8 cellular contexts compared by ENCODE assay signal in the genomic region with DNA sequence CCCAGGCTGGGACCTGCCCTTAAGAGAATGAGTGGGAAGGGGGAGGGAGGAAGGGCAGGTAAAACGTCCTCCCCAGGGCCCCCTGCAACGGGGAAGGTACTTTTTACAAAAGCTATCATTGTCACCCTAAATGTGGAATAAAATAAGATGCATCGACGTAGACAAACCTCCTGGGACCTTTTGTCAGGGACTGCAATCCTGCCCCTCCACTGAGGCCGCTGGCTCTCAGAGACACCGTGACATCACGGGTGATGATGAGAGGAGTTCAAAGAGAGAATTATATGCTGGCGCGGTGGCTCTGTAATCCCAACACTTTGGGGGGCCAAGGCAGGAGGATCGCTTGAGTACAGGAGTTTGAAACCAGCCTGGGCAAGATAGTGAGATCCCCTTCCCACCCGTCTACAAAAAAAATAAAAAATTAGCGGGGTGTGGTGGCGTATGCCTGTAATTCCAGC. TPM values are rescaled to one million over a fixed set of nuclear protein-coding genes. Genes with fewer than 3 reads are reported as not detected.
A peak's percentile ranks its signal among the peaks of the same experiment; 100 is the strongest.
DNase-seq lines count a peak whose midpoint lies in the region; ATAC-seq and TF ChIP-seq lines count a peak whose summit lies in the region.

No MANE protein-coding gene starts in this region.

- no peak for ATAC-seq in CD4-positive, alpha-beta T cell (ENCODE audit: poor library complexity)

- H3K36me3 ChIP-seq in neural cell (ENCODE audit: insufficient read depth, low read length) = no peaks in the 10 kb centered on the region

- TF ChIP-seq EP300 in neural cell (conservative IDR thresholded peaks at IDR 0.05; ENCODE audit: poor library complexity, severe bottlenecking) = no peak

- no peaks in the 10 kb centered on the region for H3K9me3 Mint-ChIP-seq in CD4-positive, alpha-beta T cell
- no peaks in the 10 kb centered on the region for H3K9me3 Mint-ChIP-seq in dendritic cell treated with granulocyte-macrophage colony-stimulating factor and Interleukin-4, amounts not matched to agents 40 ng/mL and 50 ng/mL, for 4 days

- H3K27ac ChIP-seq in CD4-positive, alpha-beta T cell (ENCODE audit: low read depth, low read length) = peak overlapping the region; percentile 37
- no peak overlapping the region for H3K27ac ChIP-seq in neural cell (ENCODE audit: low read length)

- H3K9me2 ChIP-seq in neural cell (ENCODE audit: insufficient read depth, low read length) = no peaks in the 10 kb centered on the region

- peak overlapping the region; percentile 62 for H3K9ac ChIP-seq in neural cell (ENCODE audit: low read length)

- no peak for TF ChIP-seq RAD21 in neural cell (conservative IDR thresholded peaks at IDR 0.05)

- H3K9me3 ChIP-seq in CD4-positive, alpha-beta T cell (ENCODE audit: control insufficient read depth, low read length) = no peaks in the 10 kb centered on the region
- no peaks in the 10 kb centered on the region for H3K9me3 ChIP-seq in neural cell (ENCODE audit: low read length)

- peaks cover 28% of the 10 kb centered on the region for H3K27me3 Mint-ChIP-seq in CD4-positive, alpha-beta T cell
- H3K27me3 Mint-ChIP-seq in dendritic cell treated with granulocyte-macrophage colony-stimulating factor and Interleukin-4, amounts not matched to agents 40 ng/mL and 50 ng/mL, for 4 days = peaks cover 23% of the 10 kb centered on the region

- H3K27ac Mint-ChIP-seq in CD4-positive, alpha-beta T cell = peak overlapping the region; percentile 76
- H3K27ac Mint-ChIP-seq in dendritic cell treated with granulocyte-macrophage colony-stimulating factor and Interleukin-4, amounts not matched to agents 40 ng/mL and 50 ng/mL, for 4 days = peak overlapping the region; percentile 99

- no peaks in the 10 kb centered on the region for H3F3A ChIP-seq in neural cell (ENCODE audit: insufficient read depth, low read length, poor library complexity, severe bottlenecking)

- H3K4me3 Mint-ChIP-seq in CD4-positive, alpha-beta T cell = peak overlapping the region; percentile 92
- H3K4me3 Mint-ChIP-seq in dendritic cell treated with granulocyte-macrophage colony-stimulating factor and Interleukin-4, amounts not matched to agents 40 ng/mL and 50 ng/mL, for 4 days = peak overlapping the region; percentile 80

- H4K20me1 ChIP-seq in neural cell (ENCODE audit: insufficient read depth) = no peaks in the 10 kb centered on the region

- no peak overlapping the region for H2AFZ ChIP-seq in neural cell (ENCODE audit: low read depth, low read length)

- TF ChIP-seq POLR2A in lower leg skin (IDR thresholded peaks at IDR 0.05) = no peak

- H3K4me2 ChIP-seq in neural cell (ENCODE audit: low read length) = no peak overlapping the region

- peaks cover 19% of the 10 kb centered on the region for H3K4me1 Mint-ChIP-seq in CD4-positive, alpha-beta T cell (ENCODE audit: low read depth)
- peaks cover 56% of the 10 kb centered on the region for H3K4me1 Mint-ChIP-seq in dendritic cell treated with granulocyte-macrophage colony-stimulating factor and Interleukin-4, amounts not matched to agents 40 ng/mL and 50 ng/mL, for 4 days (ENCODE audit: low read depth)

- no peaks in the 10 kb centered on the region for H3K36me3 Mint-ChIP-seq in CD4-positive, alpha-beta T cell (ENCODE audit: low read depth)
- H3K36me3 Mint-ChIP-seq in dendritic cell treated with granulocyte-macrophage colony-stimulating factor and Interleukin-4, amounts not matched to agents 40 ng/mL and 50 ng/mL, for 4 days (ENCODE audit: low read depth) = peaks cover 6% of the 10 kb centered on the region

- TF ChIP-seq CTCF in CD4-positive, alpha-beta T cell (IDR thresholded peaks at IDR 0.05) = no peak
- TF ChIP-seq CTCF in neural cell (IDR thresholded peaks at IDR 0.05; ENCODE audit: poor library complexity, severe bottlenecking) (no peak), lower leg skin (IDR thresholded peaks at IDR 0.05) (no peak)

- POLR2A ChIA-PET in CD4-positive, alpha-beta T cell (lab: Charles Lee) = interaction anchor here (1.0 to 1.4 kb wide), 3 partner anchors 55 to 81 kb away, joined by 3 to 4 read pairs (median 3); a partner anchor contains a TSS

- no peak for DNase-seq in CD4-positive, alpha-beta T cell
- no peak for DNase-seq in Jurkat, Clone E6-1 (ENCODE audit: low read depth, low spot score)
- DNase-seq in lower leg skin (ENCODE audit: low spot score in 2 of 2) = no peak
- DNase-seq in mesenteric fat pad (ENCODE audit: low spot score) = no peak
- no peak for DNase-seq in SHP77 (lab: John Stamatoyannopoulos, UW)
- DNase-seq in NCI-H510A treated with DMSO at 0.1 percent for 48 hours (lab: John Stamatoyannopoulos, UW) = no peak

- H3K4me3 ChIP-seq in Jurkat, Clone E6-1 (ENCODE audit: low read length) = peak overlapping the region; percentile 60
- peak overlapping the region; percentile 76 for H3K4me3 ChIP-seq in neural cell (ENCODE audit: low read length)
- H3K4me3 ChIP-seq in lower leg skin (ENCODE audit: low read depth, poor library complexity, severe bottlenecking) = no peak overlapping the region

- WGBS in lower leg skin, 2 donors = 28 to 31% methylated on average over 13 of the region's 13 CpGs

- H3K79me2 ChIP-seq in neural cell (replicated peaks; ENCODE audit: insufficient read depth, low read length) = no peaks in the 10 kb centered on the region

- intact Hi-C loops in CD4-positive, alpha-beta T cell (cut with DNase I, micrococcal nuclease) = loop anchor here in 1 of 2 experiments (2.0 to 5.0 kb wide), 3 partner anchors 46 to 371 kb away; a partner anchor contains a TSS
- intact Hi-C loops in dendritic cell treated with granulocyte-macrophage colony-stimulating factor and Interleukin-4, amounts not matched to agents 40 ng/mL and 50 ng/mL, for 4 days (cut with micrococcal nuclease) = loop anchor here (1.0 kb wide), 2 partner anchors 16 to 47 kb away; a partner anchor contains a TSS
- intact Hi-C loops in lower leg skin (cut with DNase I; ENCODE audit: low total_unique reads) = no loop called here

- H3K27me3 ChIP-seq in CD4-positive, alpha-beta T cell (ENCODE audit: control insufficient read depth, insufficient read depth, low read length) = peaks cover 6% of the 10 kb centered on the region
- H3K27me3 ChIP-seq in neural cell (ENCODE audit: insufficient read depth, low read depth, low read length) = peaks cover 5% of the 10 kb centered on the region

- CTCF ChIA-PET in CD4-positive, alpha-beta T cell (lab: Charles Lee) = no interaction called here

TF ChIP-seq in neural cell, 6 proteins besides CTCF, POLR2A, EP300 and RAD21 (continues in another document):
- no peak for TF ChIP-seq EZH2 (IDR thresholded peaks at IDR 0.05; ENCODE audit: borderline replicate concordance, insufficient read depth, low read length, poor library complexity, severe bottlenecking)
- no peak for TF ChIP-seq POLR2AphosphoS5 (IDR thresholded peaks at IDR 0.05)
- TF ChIP-seq, protein P1, sequence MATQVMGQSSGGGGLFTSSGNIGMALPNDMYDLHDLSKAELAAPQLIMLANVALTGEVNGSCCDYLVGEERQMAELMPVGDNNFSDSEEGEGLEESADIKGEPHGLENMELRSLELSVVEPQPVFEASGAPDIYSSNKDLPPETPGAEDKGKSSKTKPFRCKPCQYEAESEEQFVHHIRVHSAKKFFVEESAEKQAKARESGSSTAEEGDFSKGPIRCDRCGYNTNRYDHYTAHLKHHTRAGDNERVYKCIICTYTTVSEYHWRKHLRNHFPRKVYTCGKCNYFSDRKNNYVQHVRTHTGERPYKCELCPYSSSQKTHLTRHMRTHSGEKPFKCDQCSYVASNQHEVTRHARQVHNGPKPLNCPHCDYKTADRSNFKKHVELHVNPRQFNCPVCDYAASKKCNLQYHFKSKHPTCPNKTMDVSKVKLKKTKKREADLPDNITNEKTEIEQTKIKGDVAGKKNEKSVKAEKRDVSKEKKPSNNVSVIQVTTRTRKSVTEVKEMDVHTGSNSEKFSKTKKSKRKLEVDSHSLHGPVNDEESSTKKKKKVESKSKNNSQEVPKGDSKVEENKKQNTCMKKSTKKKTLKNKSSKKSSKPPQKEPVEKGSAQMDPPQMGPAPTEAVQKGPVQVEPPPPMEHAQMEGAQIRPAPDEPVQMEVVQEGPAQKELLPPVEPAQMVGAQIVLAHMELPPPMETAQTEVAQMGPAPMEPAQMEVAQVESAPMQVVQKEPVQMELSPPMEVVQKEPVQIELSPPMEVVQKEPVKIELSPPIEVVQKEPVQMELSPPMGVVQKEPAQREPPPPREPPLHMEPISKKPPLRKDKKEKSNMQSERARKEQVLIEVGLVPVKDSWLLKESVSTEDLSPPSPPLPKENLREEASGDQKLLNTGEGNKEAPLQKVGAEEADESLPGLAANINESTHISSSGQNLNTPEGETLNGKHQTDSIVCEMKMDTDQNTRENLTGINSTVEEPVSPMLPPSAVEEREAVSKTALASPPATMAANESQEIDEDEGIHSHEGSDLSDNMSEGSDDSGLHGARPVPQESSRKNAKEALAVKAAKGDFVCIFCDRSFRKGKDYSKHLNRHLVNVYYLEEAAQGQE (IDR thresholded peaks at IDR 0.05; ENCODE audit: borderline replicate concordance) = no peak
- no peak for TF ChIP-seq MXI1 (conservative IDR thresholded peaks at IDR 0.05; ENCODE audit: poor library complexity, severe bottlenecking)
- no peak for TF ChIP-seq TAF1 (IDR thresholded peaks at IDR 0.05; ENCODE audit: low read depth)

RNA-seq across cellular contexts. Expression of a gene that starts 1.8 kb away (rescaled TPM):
- under 1 TPM in 1 of 2 experiments, not detected in 1; 0.08 TPM for total RNA-seq in CD4-positive, alpha-beta T cell
- polyA plus RNA-seq in Jurkat, Clone E6-1 (2012; ENCODE audit: insufficient read depth, insufficient read length) = not detected
- polyA plus RNA-seq in neural cell = not detected in 2 replicates
- not detected in 2 replicates for polyA minus RNA-seq in neural cell
- total RNA-seq in lower leg skin (1 to 10 TPM in 1 of 4 donors, under 1 TPM in 2, not detected in 1; 0.05 to 1.3 (median 0.15) TPM), mesenteric fat pad (not detected)

RNA-seq across cellular contexts. Expression of a gene that starts 12.2 kb away (rescaled TPM):
- under 1 TPM; 0.42 to 0.52 TPM for total RNA-seq in CD4-positive, alpha-beta T cell
- 2.4 TPM for polyA plus RNA-seq in Jurkat, Clone E6-1 (2012; ENCODE audit: insufficient read depth, insufficient read length)
- polyA plus RNA-seq in neural cell = not detected in 2 replicates
- not detected in 2 replicates for polyA minus RNA-seq in neural cell
- total RNA-seq in lower leg skin (not detected), mesenteric fat pad (not detected)

RNA-seq across cellular contexts. Expression of a gene that starts 45.4 kb away (rescaled TPM):
- 10 to 100 TPM; 80.0 to 80.3 TPM for total RNA-seq in CD4-positive, alpha-beta T cell
- 56.6 TPM for polyA plus RNA-seq in Jurkat, Clone E6-1 (2012; ENCODE audit: insufficient read depth, insufficient read length)
- polyA plus RNA-seq in neural cell = 233 and 270 TPM in 2 replicates
- 126 and 135 TPM in 2 replicates for polyA minus RNA-seq in neural cell
- 10 to 100 TPM; 35.1 to 93.5 (median 67.5) TPM for total RNA-seq in lower leg skin
- 53.3 TPM for total RNA-seq in mesenteric fat pad

RNA-seq across cellular contexts. Expression of a gene that starts 45.7 kb away (rescaled TPM):
- under 1 TPM in 1 of 2 experiments, not detected in 1; 0.50 TPM for total RNA-seq in CD4-positive, alpha-beta T cell
- polyA plus RNA-seq in Jurkat, Clone E6-1 (2012; ENCODE audit: insufficient read depth, insufficient read length) = 1.1 TPM
- 3.3 and 6.5 TPM in 2 replicates for polyA plus RNA-seq in neural cell
- polyA minus RNA-seq in neural cell = 1.2 and 1.9 TPM in 2 replicates
- total RNA-seq in lower leg skin (1 to 10 TPM; 1.7 to 5.9 (median 3.3) TPM), mesenteric fat pad (0.35 TPM)

RNA-seq across cellular contexts. Expression of a gene that starts 46.8 kb away (rescaled TPM):
- total RNA-seq in CD4-positive, alpha-beta T cell = 10 to 100 TPM; 22.1 to 24.2 TPM
- 140 TPM for polyA plus RNA-seq in Jurkat, Clone E6-1 (2012; ENCODE audit: insufficient read depth, insufficient read length)
- polyA plus RNA-seq in neural cell = 13.1 and 20.2 TPM in 2 replicates
- 9.4 and 14.1 TPM in 2 replicates for polyA minus RNA-seq in neural cell
- 10 to 100 TPM; 16.8 to 26.6 (median 20.0) TPM for total RNA-seq in lower leg skin
- 13.9 TPM for total RNA-seq in mesenteric fat pad
